In genomic region chr19:51327066-51327985, GRCh38 we compare ENCODE assay signal across 1 cellular context.
A peak's percentile ranks its signal among the peaks of the same experiment; 100 is the strongest.
TF ChIP-seq lines count a peak whose summit lies in the region.

No MANE protein-coding gene starts in this region.

TF ChIP-seq in A549, 52 proteins besides CTCF, POLR2A, EP300 and RAD21:
- TF ChIP-seq EHMT2 (IDR thresholded peaks at IDR 0.05; ENCODE audit: low read depth), result no peak
- 0 out of 5 replicates have a peak, but pooled peaks of 1 of the 2 experiments have one; percentile 22 for TF ChIP-seq JUN (IDR thresholded peaks at IDR 0.05)
- no peak for TF ChIP-seq E2F6 (IDR thresholded peaks at IDR 0.05; ENCODE audit: borderline replicate concordance, low read depth)
- no peak for TF ChIP-seq ZNF302 (CRISPR knock-in tag; IDR thresholded peaks at IDR 0.05)
- TF ChIP-seq RNF2 (IDR thresholded peaks at IDR 0.05; ENCODE audit: borderline replicate concordance, low read depth), result no peak
- TF ChIP-seq MAX (IDR thresholded peaks at IDR 0.05), result peak; percentile 60; the same call in 1 of the 2 replicates
- peak; percentile 32; the same call in 1 of the 3 replicates for TF ChIP-seq SMC3 (IDR thresholded peaks at IDR 0.05)
- TF ChIP-seq GATA3 (IDR thresholded peaks at IDR 0.05; ENCODE audit: borderline replicate concordance), result no peak
